1 cellular context compared by ENCODE assay signal in the genomic region with DNA sequence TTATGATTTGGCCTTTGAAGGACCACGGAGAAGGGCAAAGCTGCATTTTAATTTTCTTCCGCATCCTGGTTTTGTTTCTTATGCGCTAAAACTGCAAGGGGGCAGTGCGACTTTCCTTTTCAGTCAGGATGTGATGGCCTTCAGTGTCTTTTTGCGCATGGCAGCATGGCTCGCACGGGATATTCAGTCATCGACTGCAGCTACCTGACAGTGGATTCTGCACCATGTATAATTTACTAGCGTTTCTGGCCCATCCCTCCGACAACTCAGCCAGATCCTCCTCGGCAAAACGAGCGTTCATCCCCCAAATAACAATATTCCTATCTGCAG.
TF ChIP-seq lines count a peak whose summit lies in the region.

No MANE protein-coding gene starts in this region.

TF ChIP-seq in H1, 55 proteins besides CTCF, POLR2A, EP300 and RAD21:
- TF ChIP-seq SUZ12 (IDR thresholded peaks at IDR 0.05; ENCODE audit: low read length) (peak; percentile 28), KDM5A (IDR thresholded peaks at IDR 0.05; ENCODE audit: low read length) (no peak), SIN3A (conservative IDR thresholded peaks at IDR 0.05 in 1 of 2, IDR thresholded peaks at IDR 0.05 in 1 of 2; ENCODE audit: low read depth in 1 of 2, low read length in 2 of 2) (no peak), MAX (IDR thresholded peaks at IDR 0.05) (0 out of 2 replicates have a peak, but pooled peaks have one; percentile 9), EZH2 (IDR thresholded peaks at IDR 0.05; ENCODE audit: low read depth, low read length, severe bottlenecking) (peak; percentile 58), SP2 (IDR thresholded peaks at IDR 0.05; ENCODE audit: low read length) (no peak)
